Comparison of ENCODE assay signal across 1 cellular context in the genomic region with DNA sequence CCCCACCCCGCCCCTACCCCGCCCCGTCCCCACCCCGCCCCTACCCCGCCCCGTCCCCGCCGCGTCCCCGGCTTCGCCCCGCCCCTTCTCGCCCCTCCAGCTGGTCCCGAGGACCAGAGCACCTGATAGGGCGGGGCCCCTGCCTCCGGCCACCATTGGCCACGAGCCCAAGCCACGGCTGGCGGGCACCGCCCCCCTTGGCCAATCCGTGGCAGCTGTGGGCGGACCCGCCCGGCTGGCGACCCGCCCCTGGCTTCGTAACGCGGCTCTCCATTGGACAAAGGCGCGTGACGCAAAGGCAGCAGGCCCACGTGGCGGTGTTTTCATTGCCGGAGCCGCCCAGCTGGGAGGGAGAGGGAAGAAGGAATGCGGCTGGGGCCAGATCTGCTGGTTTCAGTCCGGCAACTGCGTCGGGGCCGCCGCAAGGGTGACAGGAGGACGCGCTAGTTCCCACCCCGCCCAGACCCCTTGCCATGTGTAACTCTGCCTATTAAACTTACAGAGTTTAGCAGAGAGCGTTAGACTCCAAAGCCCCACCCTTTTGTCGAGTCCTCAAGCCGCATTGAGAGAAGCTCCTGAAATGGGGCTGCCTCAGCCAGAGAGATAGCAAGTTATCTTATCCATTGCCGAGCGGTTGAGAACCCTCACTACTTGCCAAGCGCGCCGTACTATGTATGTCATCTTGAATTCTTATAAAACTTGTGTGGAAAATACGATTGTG.
TF ChIP-seq lines count a peak whose summit lies in the region.

No MANE protein-coding gene starts in this region.

TF ChIP-seq in HepG2, 621 proteins besides CTCF, POLR2A, EP300 and RAD21 (continued from another document and continues in another):
- TF ChIP-seq, protein P1, sequence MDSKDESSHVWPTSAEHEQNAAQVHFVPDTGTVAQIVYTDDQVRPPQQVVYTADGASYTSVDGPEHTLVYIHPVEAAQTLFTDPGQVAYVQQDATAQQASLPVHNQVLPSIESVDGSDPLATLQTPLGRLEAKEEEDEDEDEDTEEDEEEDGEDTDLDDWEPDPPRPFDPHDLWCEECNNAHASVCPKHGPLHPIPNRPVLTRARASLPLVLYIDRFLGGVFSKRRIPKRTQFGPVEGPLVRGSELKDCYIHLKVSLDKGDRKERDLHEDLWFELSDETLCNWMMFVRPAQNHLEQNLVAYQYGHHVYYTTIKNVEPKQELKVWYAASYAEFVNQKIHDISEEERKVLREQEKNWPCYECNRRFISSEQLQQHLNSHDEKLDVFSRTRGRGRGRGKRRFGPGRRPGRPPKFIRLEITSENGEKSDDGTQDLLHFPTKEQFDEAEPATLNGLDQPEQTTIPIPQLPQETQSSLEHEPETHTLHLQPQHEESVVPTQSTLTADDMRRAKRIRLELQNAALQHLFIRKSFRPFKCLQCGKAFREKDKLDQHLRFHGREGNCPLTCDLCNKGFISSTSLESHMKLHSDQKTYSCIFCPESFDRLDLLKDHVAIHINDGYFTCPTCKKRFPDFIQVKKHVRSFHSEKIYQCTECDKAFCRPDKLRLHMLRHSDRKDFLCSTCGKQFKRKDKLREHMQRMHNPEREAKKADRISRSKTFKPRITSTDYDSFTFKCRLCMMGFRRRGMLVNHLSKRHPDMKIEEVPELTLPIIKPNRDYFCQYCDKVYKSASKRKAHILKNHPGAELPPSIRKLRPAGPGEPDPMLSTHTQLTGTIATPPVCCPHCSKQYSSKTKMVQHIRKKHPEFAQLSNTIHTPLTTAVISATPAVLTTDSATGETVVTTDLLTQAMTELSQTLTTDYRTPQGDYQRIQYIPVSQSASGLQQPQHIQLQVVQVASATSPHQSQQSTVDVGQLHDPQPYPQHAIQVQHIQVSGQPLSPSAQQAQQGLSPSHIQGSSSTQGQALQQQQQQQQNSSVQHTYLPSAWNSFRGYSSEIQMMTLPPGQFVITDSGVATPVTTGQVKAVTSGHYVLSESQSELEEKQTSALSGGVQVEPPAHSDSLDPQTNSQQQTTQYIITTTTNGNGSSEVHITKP (CRISPR knock-in tag; IDR thresholded peaks at IDR 0.05; ENCODE audit: low read depth), result peak; percentile 61; the same call in 1 of the 2 replicates
- peak; percentile 96 for TF ChIP-seq DRAP1 (CRISPR knock-in tag; IDR thresholded peaks at IDR 0.05)
- TF ChIP-seq, protein P2, sequence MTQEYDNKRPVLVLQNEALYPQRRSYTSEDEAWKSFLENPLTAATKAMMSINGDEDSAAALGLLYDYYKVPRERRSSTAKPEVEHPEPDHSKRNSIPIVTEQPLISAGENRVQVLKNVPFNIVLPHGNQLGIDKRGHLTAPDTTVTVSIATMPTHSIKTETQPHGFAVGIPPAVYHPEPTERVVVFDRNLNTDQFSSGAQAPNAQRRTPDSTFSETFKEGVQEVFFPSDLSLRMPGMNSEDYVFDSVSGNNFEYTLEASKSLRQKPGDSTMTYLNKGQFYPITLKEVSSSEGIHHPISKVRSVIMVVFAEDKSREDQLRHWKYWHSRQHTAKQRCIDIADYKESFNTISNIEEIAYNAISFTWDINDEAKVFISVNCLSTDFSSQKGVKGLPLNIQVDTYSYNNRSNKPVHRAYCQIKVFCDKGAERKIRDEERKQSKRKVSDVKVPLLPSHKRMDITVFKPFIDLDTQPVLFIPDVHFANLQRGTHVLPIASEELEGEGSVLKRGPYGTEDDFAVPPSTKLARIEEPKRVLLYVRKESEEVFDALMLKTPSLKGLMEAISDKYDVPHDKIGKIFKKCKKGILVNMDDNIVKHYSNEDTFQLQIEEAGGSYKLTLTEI (CRISPR knock-in tag; conservative IDR thresholded peaks at IDR 0.05), result no peak
- TF ChIP-seq FOXP4 (CRISPR knock-in tag; IDR thresholded peaks at IDR 0.05), result peak; percentile 66
- peak; percentile 23; the same call in 1 of the 2 replicates for TF ChIP-seq MIER2 (CRISPR knock-in tag; IDR thresholded peaks at IDR 0.05)
- TF ChIP-seq TBX3 (IDR thresholded peaks at IDR 0.05; ENCODE audit: borderline replicate concordance), result no peak
- no peak for TF ChIP-seq KAT2B (IDR thresholded peaks at IDR 0.05; ENCODE audit: borderline replicate concordance, low read depth, low read length)
- peak; percentile 82 for TF ChIP-seq GABPB1 (CRISPR knock-in tag; IDR thresholded peaks at IDR 0.05)
- peak; percentile 85 for TF ChIP-seq TFE3 (CRISPR knock-in tag; IDR thresholded peaks at IDR 0.05)
- peak; percentile 78; the same call in 1 of the 2 replicates for TF ChIP-seq ZNF567 (CRISPR knock-in tag; IDR thresholded peaks at IDR 0.05; ENCODE audit: borderline replicate concordance)
- TF ChIP-seq HMGXB4 (CRISPR knock-in tag; IDR thresholded peaks at IDR 0.05; ENCODE audit: borderline replicate concordance in 1 of 2, low read depth in 1 of 2), result peak in 1 of 2 experiments; percentile 53; a peak in 2 of 4 replicates
- no peak for TF ChIP-seq ZNF569 (CRISPR knock-in tag; IDR thresholded peaks at IDR 0.05; ENCODE audit: borderline replicate concordance)
- no peak for TF ChIP-seq ZNF292 (CRISPR knock-in tag; IDR thresholded peaks at IDR 0.05; ENCODE audit: borderline replicate concordance, low read depth)
- no peak for TF ChIP-seq ZNF253 (CRISPR knock-in tag; IDR thresholded peaks at IDR 0.05; ENCODE audit: borderline replicate concordance)
- TF ChIP-seq SCMH1 (CRISPR knock-in tag; IDR thresholded peaks at IDR 0.05; ENCODE audit: borderline replicate concordance), result no peak
- no peak; the same call in 1 of the 2 replicates for TF ChIP-seq SAFB2 (CRISPR knock-in tag; IDR thresholded peaks at IDR 0.05; ENCODE audit: borderline replicate concordance, low read depth)
- no peak for TF ChIP-seq SMARCE1 (IDR thresholded peaks at IDR 0.05; ENCODE audit: borderline replicate concordance)
- TF ChIP-seq ARHGAP35 (CRISPR knock-in tag; IDR thresholded peaks at IDR 0.05; ENCODE audit: borderline replicate concordance), result 0 out of 2 replicates have a peak, but pooled peaks have one; percentile 50
- TF ChIP-seq MATR3 (CRISPR knock-in tag; IDR thresholded peaks at IDR 0.05), result no peak
- TF ChIP-seq ZNF350 (CRISPR knock-in tag; IDR thresholded peaks at IDR 0.05; ENCODE audit: borderline replicate concordance, low read depth), result peak; percentile 87
- TF ChIP-seq SALL2 (CRISPR knock-in tag; IDR thresholded peaks at IDR 0.05), result no peak
- TF ChIP-seq ZNF337 (CRISPR knock-in tag; IDR thresholded peaks at IDR 0.05; ENCODE audit: borderline replicate concordance, low read depth), result peak; percentile 62; the same call in 1 of the 2 replicates
- no peak for TF ChIP-seq ELF4 (CRISPR knock-in tag; IDR thresholded peaks at IDR 0.05; ENCODE audit: borderline replicate concordance)
- no peak for TF ChIP-seq EHMT2 (IDR thresholded peaks at IDR 0.05; ENCODE audit: borderline replicate concordance, low read depth, low read length)
- TF ChIP-seq SYNCRIP (IDR thresholded peaks at IDR 0.05; ENCODE audit: insufficient read depth, low read depth, low read length), result no peak
- peak; percentile 79; the same call in 1 of the 2 replicates for TF ChIP-seq ZNF136 (CRISPR knock-in tag; IDR thresholded peaks at IDR 0.05; ENCODE audit: low read depth)
- TF ChIP-seq TRIM24 (CRISPR knock-in tag; IDR thresholded peaks at IDR 0.05), result no peak
- 0 out of 2 replicates have a peak, but pooled peaks have one; percentile 52 for TF ChIP-seq NAIF1 (CRISPR knock-in tag; IDR thresholded peaks at IDR 0.05; ENCODE audit: borderline replicate concordance)
- TF ChIP-seq ZNF879 (CRISPR knock-in tag; IDR thresholded peaks at IDR 0.05), result no peak
- 0 out of 4 replicates have a peak, but pooled peaks of 1 of the 2 experiments have one; percentile 10 for TF ChIP-seq NR2F1 (CRISPR knock-in tag; IDR thresholded peaks at IDR 0.05)
- peak; percentile 67; the same call in 1 of the 2 replicates for TF ChIP-seq ZKSCAN8 (CRISPR knock-in tag; IDR thresholded peaks at IDR 0.05; ENCODE audit: borderline replicate concordance)
- TF ChIP-seq ZNF616 (CRISPR knock-in tag; IDR thresholded peaks at IDR 0.05; ENCODE audit: low read depth), result no peak
- TF ChIP-seq RFXANK (CRISPR knock-in tag; IDR thresholded peaks at IDR 0.05), result peak; percentile 80; the same call in 1 of the 2 replicates
- TF ChIP-seq SP1 (IDR thresholded peaks at IDR 0.05), result peak; percentile 91
- TF ChIP-seq SP1 (CRISPR knock-in tag; IDR thresholded peaks at IDR 0.05), result peak; percentile 99
- no peak for TF ChIP-seq ZNF20 (CRISPR knock-in tag; IDR thresholded peaks at IDR 0.05)
- TF ChIP-seq NR3C1 (CRISPR knock-in tag; IDR thresholded peaks at IDR 0.05), result no peak
- 0 out of 2 replicates have a peak, but pooled peaks have one; percentile 39 for TF ChIP-seq ZNF816 (CRISPR knock-in tag; IDR thresholded peaks at IDR 0.05; ENCODE audit: borderline replicate concordance)
- no peak for TF ChIP-seq FOXO4 (CRISPR knock-in tag; conservative IDR thresholded peaks at IDR 0.05)
- TF ChIP-seq KMT2A (CRISPR knock-in tag; IDR thresholded peaks at IDR 0.05), result peak; percentile 88
- TF ChIP-seq DBP (CRISPR knock-in tag; IDR thresholded peaks at IDR 0.05; ENCODE audit: not compliant biosample characterization), result no peak
- TF ChIP-seq, protein P3, sequence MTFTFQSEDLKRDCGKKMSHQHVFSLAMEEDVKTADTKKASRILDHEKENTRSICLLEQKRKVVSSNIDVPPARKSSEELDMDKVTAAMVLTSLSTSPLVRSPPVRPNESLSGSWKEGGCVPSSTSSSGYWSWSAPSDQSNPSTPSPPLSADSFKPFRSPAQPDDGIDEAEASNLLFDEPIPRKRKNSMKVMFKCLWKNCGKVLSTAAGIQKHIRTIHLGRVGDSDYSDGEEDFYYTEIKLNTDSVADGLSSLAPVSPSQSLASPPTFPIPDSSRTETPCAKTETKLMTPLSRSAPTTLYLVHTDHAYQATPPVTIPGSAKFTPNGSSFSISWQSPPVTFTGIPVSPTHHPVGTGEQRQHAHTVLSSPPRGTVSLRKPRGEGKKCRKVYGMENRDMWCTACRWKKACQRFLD (CRISPR knock-in tag; IDR thresholded peaks at IDR 0.05; ENCODE audit: borderline replicate concordance), result peak; percentile 48; the same call in 1 of the 2 replicates
